Comparison of ENCODE assay signal across 7 cellular contexts in the genomic region with DNA sequence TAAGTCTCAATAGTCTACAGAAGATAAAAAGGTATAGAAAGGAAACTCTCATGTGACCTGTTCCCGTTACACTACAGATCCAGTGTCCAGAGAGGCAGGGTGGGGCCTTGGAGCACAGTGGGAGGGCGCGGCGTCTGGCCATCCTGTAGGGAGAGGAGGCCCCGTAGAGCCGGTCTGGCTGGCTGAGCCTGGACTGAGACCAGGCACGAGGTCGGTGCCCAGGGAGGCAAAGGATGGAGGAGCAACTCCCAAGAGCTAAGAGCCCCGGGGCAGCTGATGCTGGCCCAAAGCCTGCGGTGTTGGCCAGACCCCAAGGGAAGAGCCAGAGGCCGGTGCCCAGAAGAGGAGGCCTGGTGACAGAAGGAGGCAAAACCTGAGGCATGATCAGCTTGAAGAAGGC.
DNase-seq lines count a peak whose midpoint lies in the region; ATAC-seq and TF ChIP-seq lines count a peak whose summit lies in the region.
"Not testable (repeated sequence)": the region's sequence is repeated elsewhere in the genome, so short reads cannot be mapped to it uniquely, and the experiment has no call there.

No MANE protein-coding gene starts in this region.

- H3K9me3 Mint-ChIP-seq in Calu3 (ENCODE audit: low read depth, unreplicated experiment), result not testable (repeated sequence)
- H3K9me3 Mint-ChIP-seq in WTC11, result peaks cover 35% of the 10 kb centered on the region

- TF ChIP-seq POLR2A in stomach (IDR thresholded peaks at IDR 0.05), result not testable (repeated sequence)

- DNase-seq in Calu3, result peak; percentile 32
- peak; percentile 57 for DNase-seq in MG63
- DNase-seq in WTC11 (ENCODE audit: low spot score); Right ventricle myocardium superior: not testable (repeated sequence)
- DNase-seq in left lung, result peak; percentile 60 to 82
- peak; percentile 2 for DNase-seq in midbrain (lab: John Stamatoyannopoulos, UW)
- peak; percentile 54 for DNase-seq in stomach

- not testable (repeated sequence) for TF ChIP-seq EP300 in stomach (IDR thresholded peaks at IDR 0.05)

- not testable (repeated sequence) for H3K9me3 ChIP-seq in MG63
- peaks cover 0 to 19% of the 10 kb centered on the region in 2 donors for H3K9me3 ChIP-seq in left lung
- peaks cover 4 to 18% (median 11%) of the 10 kb centered on the region in 4 donors for H3K9me3 ChIP-seq in stomach

- peaks cover 12% of the 10 kb centered on the region for H3K4me1 Mint-ChIP-seq in Calu3 (ENCODE audit: low read depth, unreplicated experiment)
- peaks cover 61% of the 10 kb centered on the region for H3K4me1 Mint-ChIP-seq in WTC11

- BruUV-seq in Calu3 (replicated peaks; lab: Mats Ljungman, UMichigan), result not testable (repeated sequence)

- H3K27me3 ChIP-seq in MG63, result not testable (repeated sequence)
- H3K27me3 ChIP-seq in left lung (peaks cover 16 to 35% of the 10 kb centered on the region in 2 donors), stomach (peaks cover 0 to 23% (median 17%) of the 10 kb centered on the region in 3 donors)

- intact Hi-C loops in Calu3 (cut with micrococcal nuclease; ENCODE audit: unreplicated experiment); Right ventricle myocardium superior (cut with DNase I); left lung (cut with DNase I); stomach (cut with DNase I; ENCODE audit: low total_unique reads): not testable (repeated sequence)

- H3K27ac ChIP-seq in left lung, stomach: not testable (repeated sequence)

- not testable (repeated sequence) for H3K27me3 Mint-ChIP-seq in Calu3 (ENCODE audit: unreplicated experiment); WTC11 (ENCODE audit: low read depth)

- H3K36me3 Mint-ChIP-seq in Calu3 (ENCODE audit: insufficient read depth, unreplicated experiment), result not testable (repeated sequence)
- H3K36me3 Mint-ChIP-seq in WTC11, result peaks cover 51% of the 10 kb centered on the region

- not testable (repeated sequence) for TF ChIP-seq CTCF in Calu3 (IDR thresholded peaks at IDR 0.05; ENCODE audit: unreplicated experiment); WTC11 (IDR thresholded peaks at IDR 0.05); left lung (IDR thresholded peaks at IDR 0.05); stomach (IDR thresholded peaks at IDR 0.05)

- POLR2A ChIA-PET in WTC11 (lab: Charles Lee), result interaction anchor here (1.1 kb wide), 1 partner anchor 109 kb away, joined by 3 read pairs; the partner anchor contains the start of gene FAM120A

- CTCF ChIA-PET in Calu3 (lab: Charles Lee), result not testable (repeated sequence)
- CTCF ChIA-PET in WTC11 (lab: Charles Lee), result interaction anchor here (1.2 kb wide), 1 partner anchor 188 kb away, joined by 3 read pairs; no protein-coding TSS in a partner anchor

- 23 to 54% (median 42%) methylated on average over 11 of the region's 11 CpGs for WGBS in stomach, 5 donors

- H3K4me3 Mint-ChIP-seq in Calu3 (ENCODE audit: low read depth, unreplicated experiment), result not testable (repeated sequence)
- peak overlapping the region; percentile 12; the same call in 1 of the 2 replicates for H3K4me3 Mint-ChIP-seq in WTC11

- ATAC-seq in WTC11 (peak; percentile 9; the same call in 1 of the 2 replicates), Right ventricle myocardium superior (ENCODE audit: poor library complexity) (peak; percentile 43), left lung (peak; percentile 95)

- H3K36me3 ChIP-seq in MG63, left lung, stomach: not testable (repeated sequence)

- H3K4me1 ChIP-seq in left lung, result not testable (repeated sequence)
- peaks cover 9 to 21% (median 12%) of the 10 kb centered on the region in 4 donors for H3K4me1 ChIP-seq in stomach

- H3K27ac Mint-ChIP-seq in Calu3 (ENCODE audit: unreplicated experiment), result not testable (repeated sequence)
- peak overlapping the region; percentile 55; the same call in 1 of the 2 replicates for H3K27ac Mint-ChIP-seq in WTC11

- not testable (repeated sequence) for H3K4me3 ChIP-seq in MG63, left lung, stomach

Comparison
In these comparisons a context has a peak if more than half of its experiments do, and no peak if none do; other contexts are left out.
1. ATAC-seq: peak in every context shown above with its lines; median percentile 95 in left lung; 43 in Right ventricle myocardium superior; 9 in WTC11.